In genomic region chr7:23431596-23432284, GRCh38 we compare ENCODE assay signal across 16 cellular contexts. TPM values are rescaled to one million over a fixed set of nuclear protein-coding genes. Genes with fewer than 3 reads are reported as not detected.
DNase-seq lines count a peak whose midpoint lies in the region; ATAC-seq, FAIRE-seq and TF ChIP-seq lines count a peak whose summit lies in the region.
"Had no signal": no experiment of that assay in that cellular context is flagged by ENCODE, and none has a peak within 500 bp of the region (broad histone marks: within the 10 kb centered on the region; RNA-seq: fewer than 3 reads in every experiment).

No MANE protein-coding gene starts in this region.

- no peak for TF ChIP-seq POLR2A in K562 (conservative IDR thresholded peaks at IDR 0.05)

- ATAC-seq in K562 (peak; percentile 62), left lobe of liver (no peak)
- ATAC-seq: activated CD8-positive, alpha-beta memory T cell treated with anti-CD3 and anti-CD28 coated beads, Interleukin-2, amount 10 ng/mL, durations not matched to agents 7 days and 5 days; body of pancreas; gastroesophageal sphincter had no signal

- peaks cover 2% of the 10 kb centered on the region for H3K79me1 ChIP-seq in mesenchymal stem cell (replicated peaks; ENCODE audit: low read length, poor library complexity, severe bottlenecking)

- no peaks in the 10 kb centered on the region for H3K9me2 ChIP-seq in Karpas-422 (replicated peaks; ENCODE audit: insufficient read depth, low read length)

- H3K18ac ChIP-seq in mesenchymal stem cell (ENCODE audit: low read depth in 1 of 2, low read length in 2 of 2): peak overlapping the region; percentile 43 to 57

- no peak overlapping the region for H4K8ac ChIP-seq in mesenchymal stem cell (ENCODE audit: low read length)

- no peak overlapping the region for H2BK5ac ChIP-seq in mesenchymal stem cell (ENCODE audit: low read depth, low read length, poor library complexity, severe bottlenecking)

- DNase-seq in EL (peak; percentile 19), Karpas-422 (peak; percentile 58), K562 (ENCODE audit: extremely low read depth in 1 of 4, low spot score in 3 of 4) (peak; percentile 41 to 56 (median 52)), mesenchymal stem cell (peak; percentile 62), inferior parietal cortex (ENCODE audit: extremely low spot score) (no peak), left lobe of liver (ENCODE audit: low spot score) (no peak), NCI-H2081 treated with DMSO at 0.1 percent for 48 hours (lab: John Stamatoyannopoulos, UW) (no peak)
- no peak for DNase-seq in activated CD4-positive, CD25-positive, alpha-beta regulatory T cell (lab: John Stamatoyannopoulos, UW)
- DNase-seq: activated CD8-positive, alpha-beta memory T cell treated with anti-CD3 and anti-CD28 coated beads, Interleukin-2, amount 10 ng/mL, durations not matched to agents 7 days and 5 days; activated gamma-delta T cell treated with Interleukin-2 at 50 U/mL for 16 hours; body of pancreas; NCI-H1105; NCI-H345; transverse colon; WERI-Rb-1 had no signal

- no peak overlapping the region for H2AK5ac ChIP-seq in mesenchymal stem cell (ENCODE audit: low read length, severe bottlenecking)

- H3K23ac ChIP-seq in mesenchymal stem cell (ENCODE audit: low read length in 2 of 2): no peak overlapping the region

- no peak overlapping the region for H4K91ac ChIP-seq in mesenchymal stem cell (ENCODE audit: low read length)

- H3K27ac ChIP-seq in Karpas-422 (ENCODE audit: low read length) (peak overlapping the region; percentile 79; the same call in 1 of the 2 replicates), K562 (ENCODE audit: extremely low read depth, low read depth, low read length) (peak overlapping the region; percentile 41; the same call in 2 of the 3 replicates), mesenchymal stem cell (ENCODE audit: low read length, poor library complexity, severe bottlenecking) (no peak overlapping the region)
- H3K27ac ChIP-seq: body of pancreas, gastroesophageal sphincter, transverse colon, WERI-Rb-1 had no signal

- H3K9me1 ChIP-seq in K562 (ENCODE audit: control insufficient read depth, insufficient read depth, low read length): no peaks in the 10 kb centered on the region

- no peaks in the 10 kb centered on the region for H3K9me3 ChIP-seq in Karpas-422 (ENCODE audit: low read length)
- H3K9me3 ChIP-seq in K562 (replicated peaks; ENCODE audit: control insufficient read depth, insufficient read depth, low read depth, low read length): no peaks in the 10 kb centered on the region
- H3K9me3 ChIP-seq in mesenchymal stem cell (ENCODE audit: control insufficient read depth, low read length): no peaks in the 10 kb centered on the region
- H3K9me3 ChIP-seq: body of pancreas, gastroesophageal sphincter, transverse colon had no signal

- peaks cover 38% of the 10 kb centered on the region for H3K4me1 ChIP-seq in Karpas-422 (ENCODE audit: low read length)
- peaks cover 11 to 48% of the 10 kb centered on the region in 2 experiments; a peak in 4 of 5 replicates for H3K4me1 ChIP-seq in K562 (replicated peaks in 1 of 2; ENCODE audit: control insufficient read depth in 2 of 2, insufficient read depth in 2 of 2, low read length in 2 of 2)
- H3K4me1 ChIP-seq in mesenchymal stem cell (ENCODE audit: control insufficient read depth, insufficient read depth, low read depth, low read length): peaks cover 7% of the 10 kb centered on the region
- H3K4me1 ChIP-seq: body of pancreas, gastroesophageal sphincter, transverse colon had no signal

- no peak for TF ChIP-seq CTCF in K562 (IDR thresholded peaks at IDR 0.05 in 2 of 3, conservative IDR thresholded peaks at IDR 0.05 in 1 of 3; ENCODE audit: insufficient read depth in 2 of 3, low read depth in 1 of 3, low read length in 3 of 3)

- H4K20me1 ChIP-seq in Karpas-422 (ENCODE audit: insufficient read depth, low read depth, low read length) (no peaks in the 10 kb centered on the region; the same call in 1 of the 2 replicates), K562 (replicated peaks; ENCODE audit: control insufficient read depth, insufficient read depth, low read length) (peaks cover 19% of the 10 kb centered on the region)

- TF ChIP-seq EP300 in K562 (IDR thresholded peaks at IDR 0.05; ENCODE audit: low read length): peak; percentile 16; the same call in 1 of the 2 replicates

- H3K4ac ChIP-seq in mesenchymal stem cell (ENCODE audit: low read depth in 1 of 2, low read length in 2 of 2): no peak overlapping the region

- no peak for TF ChIP-seq RAD21 in K562 (CRISPR knock-in tag; conservative IDR thresholded peaks at IDR 0.05 in 1 of 2, IDR thresholded peaks at IDR 0.05 in 1 of 2)

- in situ Hi-C loops in K562 (cut with MboI): no loop called here

- H3K79me2 ChIP-seq in Karpas-422 (ENCODE audit: low read length) (peaks cover 91% of the 10 kb centered on the region), K562 (ENCODE audit: control insufficient read depth, insufficient read depth, low read length) (peaks cover 87% of the 10 kb centered on the region)

- H2AFZ ChIP-seq in Karpas-422 (ENCODE audit: low read length): no peak overlapping the region
- peak overlapping the region; percentile 11; the same call in 1 of the 2 replicates for H2AFZ ChIP-seq in K562 (ENCODE audit: low read depth, low read length)
- no peak overlapping the region for H2AFZ ChIP-seq in mesenchymal stem cell (ENCODE audit: low read depth, low read length)

- H3K4me2 ChIP-seq in Karpas-422 (ENCODE audit: low read depth, low read length, poor library complexity, severe bottlenecking): peak overlapping the region; percentile 26
- H3K4me2 ChIP-seq in K562 (ENCODE audit: insufficient read depth, low read length): peak overlapping the region; percentile 43
- no peak overlapping the region for H3K4me2 ChIP-seq in mesenchymal stem cell (ENCODE audit: low read length, poor library complexity, severe bottlenecking)

- WGBS in K562 (ENCODE audit: insufficient coverage, low coverage, missing lambda C conversion rate): 22% methylated on average over 10 of the region's 10 CpGs
- 86% methylated on average over 8 of the region's 10 CpGs for WGBS in mesenchymal stem cell

- no peak overlapping the region for H2BK15ac ChIP-seq in mesenchymal stem cell (ENCODE audit: low read depth, poor library complexity, severe bottlenecking)

- BruUV-seq in K562 (replicated peaks; lab: Mats Ljungman, UMichigan): no TSS peak

- CTCF ChIA-PET in K562 (lab: Yijun Ruan, JAX; ENCODE audit: low intra/inter-chr PET ratio): interaction anchor here (0.9 to 3.0 kb wide), 2 partner anchors 110 to 114 kb away, joined by 5 to 28 read pairs; no protein-coding TSS in a partner anchor

- FAIRE-seq in K562 (lab: Jason Lieb, UNC): no peak

- H3K27me3 ChIP-seq in Karpas-422 (ENCODE audit: low read length): no peaks in the 10 kb centered on the region
- no peaks in the 10 kb centered on the region for H3K27me3 ChIP-seq in K562 (ENCODE audit: control insufficient read depth in 2 of 2, insufficient read depth in 2 of 2, low read length in 2 of 2)
- no peaks in the 10 kb centered on the region for H3K27me3 ChIP-seq in mesenchymal stem cell (ENCODE audit: control insufficient read depth in 1 of 2, insufficient read depth in 1 of 2, low read length in 2 of 2)
- H3K27me3 ChIP-seq: body of pancreas had no signal

- no peak overlapping the region for H2BK12ac ChIP-seq in mesenchymal stem cell (ENCODE audit: low read length in 2 of 2)

- no peaks in the 10 kb centered on the region; the same call in 1 of the 2 replicates for H3K36me3 ChIP-seq in Karpas-422 (ENCODE audit: insufficient read depth, low read length)
- peaks cover 19% of the 10 kb centered on the region for H3K36me3 ChIP-seq in K562 (ENCODE audit: control insufficient read depth, insufficient read depth, low read length)
- H3K36me3 ChIP-seq in mesenchymal stem cell (ENCODE audit: control insufficient read depth in 1 of 2, insufficient read depth in 2 of 2, low read depth in 1 of 2, low read length in 2 of 2): no peaks in the 10 kb centered on the region
- H3K36me3 ChIP-seq: gastroesophageal sphincter, transverse colon had no signal

- POLR2A ChIA-PET in K562 (lab: Yijun Ruan, JAX): interaction anchor here (0.6 to 1.4 kb wide), 2 partner anchors 11 to 984 kb away, joined by 3 to 4 read pairs; no protein-coding TSS in a partner anchor

- H3K4me3 ChIP-seq in Karpas-422 (ENCODE audit: low read length): peak overlapping the region; percentile 20; the same call in 1 of the 2 replicates
- H3K4me3 ChIP-seq in K562: no peak overlapping the region
- H3K4me3 ChIP-seq in mesenchymal stem cell (ENCODE audit: insufficient read depth in 1 of 2, low read depth in 1 of 2, low read length in 2 of 2): no peak overlapping the region
- H3K4me3 ChIP-seq: body of pancreas, gastroesophageal sphincter, transverse colon had no signal

- 0 out of 2 replicates have a peak overlapping the region, but pooled peaks have one; percentile 7 for H3K9ac ChIP-seq in Karpas-422 (ENCODE audit: low read length)
- peak overlapping the region in 1 of 2 experiments; percentile 8; a peak in 1 of 4 replicates for H3K9ac ChIP-seq in K562 (ENCODE audit: insufficient read depth in 1 of 2, low read depth in 2 of 2, low read length in 2 of 2)
- no peak overlapping the region for H3K9ac ChIP-seq in mesenchymal stem cell (ENCODE audit: low read length)

- intact Hi-C loops in K562 (cut with micrococcal nuclease): loop anchor here (2.0 to 5.0 kb wide), 3 partner anchors 74 to 159 kb away; partner anchors contain the start of gene TRA2A

- no peak overlapping the region for H2BK120ac ChIP-seq in mesenchymal stem cell (ENCODE audit: low read depth, low read length)

- H3K14ac ChIP-seq in mesenchymal stem cell (ENCODE audit: low read length in 2 of 2): no peak overlapping the region

RNA-seq across cellular contexts. Expression of gene IGF2BP3, which starts 38.6 kb away (rescaled TPM):
- total RNA-seq in Karpas-422 (2014; rRNA removed; shearing (Covaris generic); ENCODE audit: low replicate concordance): 61.5 and 120 TPM in 2 replicates
- total RNA-seq in K562 (2011; cell fraction: chromatin; rRNA removed; ENCODE audit: low replicate concordance): 95.3 and 272 TPM in 2 replicates
- total RNA-seq in K562 (2011; cell fraction: nucleolus; rRNA removed): 53.0 and 62.1 TPM in 2 replicates
- 111 and 181 TPM in 2 replicates for total RNA-seq in K562 (2011; cell fraction: nucleoplasm; rRNA removed)
- total RNA-seq in K562 (2014; rRNA removed): 46.0 and 49.5 TPM in 2 replicates
- 79.0 and 82.8 TPM in 2 replicates for total RNA-seq in K562 (2014; rRNA removed; fragmentation: Illumina TruSeq; extraction: Trizol)
- 62.9 and 71.4 TPM in 2 replicates for total RNA-seq in K562 (2015; rRNA removed; fragmentation: Illumina TruSeq; extraction: Trizol)
- total RNA-seq in K562 (2021): 61.2 and 62.9 TPM in 2 replicates
- polyA plus RNA-seq in K562 (2011; rRNA removed): 53.2 and 61.4 TPM in 2 replicates
- 34.6 and 39.6 TPM in 2 replicates for polyA plus RNA-seq in K562 (2011; cell fraction: cytosol; rRNA removed)
- polyA plus RNA-seq in K562 (2011; cell fraction: nucleus; rRNA removed): 46.4 and 48.8 TPM in 2 replicates
- polyA plus RNA-seq in K562 (2012): 38.8 and 43.7 TPM in 2 replicates
- 67.9 and 88.1 TPM in 2 replicates for polyA plus RNA-seq in K562 (2014; fragmentation: Illumina TruSeq; extraction: Trizol)
- polyA plus RNA-seq in K562 (2014; fragmentation: Nextera tagmentation; extraction: Ambion mirVana): 1 to 10 TPM; 8.4 to 8.5 TPM
- polyA plus RNA-seq in K562 (2014; rRNA removed): 45.3 and 55.8 TPM in 2 replicates
- polyA minus RNA-seq in K562 (2011; rRNA and poly(A)+ RNA removed): 92.7 and 97.6 TPM in 2 replicates
- polyA minus RNA-seq in K562 (2011; cell fraction: cytosol; rRNA and poly(A)+ RNA removed): 46.0 and 65.1 TPM in 2 replicates
- 38.0 and 61.4 TPM in 2 replicates for polyA minus RNA-seq in K562 (2011; cell fraction: nucleus; rRNA and poly(A)+ RNA removed)
- polyA plus RNA-seq in mesenchymal stem cell (2013, experiment 1 of 2): 122 TPM
- polyA plus RNA-seq in mesenchymal stem cell (2013, experiment 2 of 2): 117 TPM
- total RNA-seq in left lobe of liver: 0.78 TPM

Comparison
In these comparisons a context has a peak if more than half of its experiments do, and no peak if none do; other contexts are left out.
1. DNase-seq: peak in EL (single experiment), Karpas-422 (single experiment), K562 (4 of 4) and mesenchymal stem cell (single experiment); none in inferior parietal cortex (single experiment), activated CD4-positive, CD25-positive, alpha-beta regulatory T cell (0 of 4), left lobe of liver (single experiment) and NCI-H2081 treated with DMSO at 0.1 percent for 48 hours (single experiment).
2. RNA of gene IGF2BP3, which starts 38.6 kb away (total RNA-seq): 61.5 to 120 TPM in Karpas-422 and 46.0 to 272 TPM in K562; 0.78 TPM in left lobe of liver (single experiment); every median in the first group is over 10 times any median in the second.